Comparison of ENCODE assay signal across 20 cellular contexts in genomic region chr2:168604252-168604651, GRCh38.
"Had no signal": no experiment of that assay in that cellular context is flagged by ENCODE, and none has a peak within 500 bp of the region (broad histone marks: within the 10 kb centered on the region; RNA-seq: fewer than 3 reads in every experiment).

No MANE protein-coding gene starts in this region.

- H3K4me1 ChIP-seq: parathyroid adenoma, testis, uterus had no signal

- H3K9ac ChIP-seq: parathyroid adenoma had no signal

- H3K27me3 ChIP-seq: cardiac muscle cell, testis, uterus had no signal

- ATAC-seq: left ventricle myocardium superior, right cardiac atrium, T-helper 17 cell had no signal

- H3K27ac ChIP-seq: cardiac muscle cell, parathyroid adenoma, skin epidermis, testis, uterus had no signal

- H3K9me3 ChIP-seq: testis had no signal

- H3K4me3 ChIP-seq: cardiac muscle cell, skin epidermis, testis, uterus had no signal

- DNase-seq: activated CD4-positive, alpha-beta T cell treated with anti-CD3 and anti-CD28 coated beads for 4 hours; activated CD4-positive, alpha-beta T cell treated with anti-CD3 and anti-CD28 coated beads, Interleukin-2, amount 50 U/mL, for 48 hours; activated CD4-positive, CD25-positive, alpha-beta regulatory T cell; activated CD8-positive, alpha-beta memory T cell treated with anti-CD3 and anti-CD28 coated beads, Interleukin-2, amount 50 U/mL, for 48 hours; activated effector memory CD4-positive, alpha-beta T cell treated with Interleukin-2 at 50 U/mL for 16 hours; activated naive CD4-positive, alpha-beta T cell treated with anti-CD3 and anti-CD28 coated beads, Interleukin-2, amount 10 ng/mL, durations not matched to agents 7 days and 5 days; activated T-cell treated with anti-CD3 and anti-CD28 coated beads, Interleukin-2, amount 50 U/mL, for 48 hours; cortex of kidney; hypothalamus; left ventricle myocardium superior; nephron progenitor cell; right cardiac atrium; stimulated activated CD4-positive, alpha-beta T cell treated with anti-CD3 and anti-CD28 coated beads, Interleukin-1b, Interleukin-23, amount 100 ng/mL, for 48 hours; T-helper 17 cell; testis; trophoblast cell; uterus had no signal

- H2AFZ ChIP-seq: parathyroid adenoma had no signal

- H3K36me3 ChIP-seq: cardiac muscle cell, uterus had no signal
